ENCODE assay signal across 8 cellular contexts in genomic region chr17:74429604-74430384, GRCh38. TPM values are rescaled to one million over a fixed set of nuclear protein-coding genes. Genes with fewer than 3 reads are reported as not detected.
DNase-seq lines count a peak whose midpoint lies in the region; ATAC-seq lines count a peak whose summit lies in the region.

No MANE protein-coding gene starts in this region.

- DNase-seq in GM23248 = no peak
- peak in 1 of 2 experiments; percentile 32 for DNase-seq in SJSA1 (ENCODE audit: low read depth in 1 of 2, low spot score in 2 of 2)
- no peak for DNase-seq in stimulated activated naive B cell treated with anti-CD40 and anti-IgM and Interleukin-4, amounts not matched to agents 10 μg/mL and 1 μg/mL and 100 μg/mL, for 72 hours
- no peak for DNase-seq in NCI-H187 treated with DMSO at 0.1 percent for 48 hours (lab: John Stamatoyannopoulos, UW)
- no peak for DNase-seq in CD1c-positive myeloid dendritic cell (ENCODE audit: extremely low spot score)
- DNase-seq in HUDEP-2 (lab: John Stamatoyannopoulos, UW; ENCODE audit: unreplicated experiment in 76 of 76) = no peak

- H3K27me3 ChIP-seq in GM23248 (replicated peaks; ENCODE audit: insufficient read depth) (0 out of 2 replicates have a peak, but pooled peaks cover 4% of the 10 kb centered on the region), SJSA1 (replicated peaks) (peaks cover 15% of the 10 kb centered on the region), iPS-18a (ENCODE audit: control insufficient read depth, insufficient read depth, low read length) (peaks cover 36% of the 10 kb centered on the region)

- H3K27me3 Mint-ChIP-seq in stimulated activated naive B cell treated with anti-CD40 and anti-IgM and Interleukin-4, amounts not matched to agents 10 μg/mL and 1 μg/mL and 100 μg/mL, for 72 hours = peaks cover 37 to 54% of the 10 kb centered on the region in 2 donors

- H3K9me3 Mint-ChIP-seq in stimulated activated naive B cell treated with anti-CD40 and anti-IgM and Interleukin-4, amounts not matched to agents 10 μg/mL and 1 μg/mL and 100 μg/mL, for 72 hours = no peaks in the 10 kb centered on the region

- peaks cover 0 to 5% of the 10 kb centered on the region in 2 donors for H3K36me3 Mint-ChIP-seq in stimulated activated naive B cell treated with anti-CD40 and anti-IgM and Interleukin-4, amounts not matched to agents 10 μg/mL and 1 μg/mL and 100 μg/mL, for 72 hours

- peaks cover 25 to 47% of the 10 kb centered on the region in 2 donors for H3K4me1 Mint-ChIP-seq in stimulated activated naive B cell treated with anti-CD40 and anti-IgM and Interleukin-4, amounts not matched to agents 10 μg/mL and 1 μg/mL and 100 μg/mL, for 72 hours

- H2AFZ ChIP-seq in GM23248 = peak overlapping the region; percentile 68; the same call in 1 of the 2 replicates

- no peak overlapping the region for H3K4me3 ChIP-seq in GM23248
- peak overlapping the region; percentile 50 for H3K4me3 ChIP-seq in SJSA1
- peak overlapping the region; percentile 84 for H3K4me3 ChIP-seq in iPS-18a (ENCODE audit: low read length)

- H3K79me2 ChIP-seq in GM23248 (ENCODE audit: insufficient read depth) = no peaks in the 10 kb centered on the region

- H3K4me1 ChIP-seq in GM23248 (ENCODE audit: insufficient read depth) (0 out of 2 replicates have a peak, but pooled peaks cover 7% of the 10 kb centered on the region), SJSA1 (replicated peaks) (peaks cover 40% of the 10 kb centered on the region), iPS-18a (ENCODE audit: control insufficient read depth, low read depth, low read length) (peaks cover 32% of the 10 kb centered on the region)

- 73 to 75% methylated on average over 19 of the region's 19 CpGs for WGBS in GM23248 (ENCODE audit: low coverage in 1 of 2, low lambda C conversion rate in 2 of 2, missing lambda C conversion rate in 2 of 2), 2 experiments

- peak overlapping the region; percentile 95 for H3K27ac Mint-ChIP-seq in stimulated activated naive B cell treated with anti-CD40 and anti-IgM and Interleukin-4, amounts not matched to agents 10 μg/mL and 1 μg/mL and 100 μg/mL, for 72 hours

- no peaks in the 10 kb centered on the region for H3K9me3 ChIP-seq in GM23248 (ENCODE audit: low read depth)
- no peaks in the 10 kb centered on the region for H3K9me3 ChIP-seq in SJSA1 (replicated peaks)
- H3K9me3 ChIP-seq in iPS-18a (ENCODE audit: control insufficient read depth, low read depth, low read length) = no peaks in the 10 kb centered on the region

- H3K27ac ChIP-seq in GM23248 = no peak overlapping the region
- H3K27ac ChIP-seq in SJSA1 = peak overlapping the region; percentile 86
- H3K27ac ChIP-seq in iPS-18a (ENCODE audit: low read length) = no peak overlapping the region

- H3K9ac ChIP-seq in GM23248 (no peak overlapping the region), iPS-18a (ENCODE audit: low read length) (peak overlapping the region; percentile 26)

- no peaks in the 10 kb centered on the region for H4K20me1 ChIP-seq in GM23248 (ENCODE audit: insufficient read depth)

- no peaks in the 10 kb centered on the region for H3K9me2 ChIP-seq in GM23248 (ENCODE audit: insufficient read depth)

- H3K4me2 ChIP-seq in GM23248 (ENCODE audit: unreplicated experiment) = no peak overlapping the region

- H3K36me3 ChIP-seq in GM23248 (ENCODE audit: low read depth) = no peaks in the 10 kb centered on the region
- H3K36me3 ChIP-seq in SJSA1 = no peaks in the 10 kb centered on the region
- H3K36me3 ChIP-seq in iPS-18a (ENCODE audit: control insufficient read depth, low read depth, low read length) = no peaks in the 10 kb centered on the region

- H3F3A ChIP-seq in GM23248 (ENCODE audit: insufficient read depth) = no peaks in the 10 kb centered on the region

- peak; percentile 70 to 71 for ATAC-seq in stimulated activated naive B cell treated with anti-CD40 and anti-IgM and Interleukin-4, amounts not matched to agents 10 μg/mL and 1 μg/mL and 100 μg/mL, for 72 hours (replicated peaks)
- no peak for ATAC-seq in GM18867 (IDR thresholded peaks at IDR 0.05; ENCODE audit: unreplicated experiment)

- H3K4me3 Mint-ChIP-seq in stimulated activated naive B cell treated with anti-CD40 and anti-IgM and Interleukin-4, amounts not matched to agents 10 μg/mL and 1 μg/mL and 100 μg/mL, for 72 hours = peak overlapping the region; percentile 63 to 83

- in situ Hi-C loops in GM23248 (cut with MboI) = no loop called here

RNA-seq across cellular contexts. Expression of gene GPRC5C, which starts 2.1 kb away (rescaled TPM):
- total RNA-seq in GM23248 (2014; rRNA removed; shearing (Covaris generic)) = 0.25 and 2.7 TPM in 2 replicates
- polyA plus RNA-seq in GM23248 (2016; fragmentation: Nextera tagmentation; extraction: Ambion mirVana) = 0.95 and 1.6 TPM in 2 replicates
- total RNA-seq in SJSA1 (2014; rRNA removed; shearing (Covaris generic)) = 46.5 and 48.4 TPM in 2 replicates

RNA-seq across cellular contexts. Expression of gene CD300A, which starts 36.6 kb away (rescaled TPM):
- total RNA-seq in GM23248 (2014; rRNA removed; shearing (Covaris generic)) = not detected in 2 replicates
- polyA plus RNA-seq in GM23248 (2016; fragmentation: Nextera tagmentation; extraction: Ambion mirVana) = not detected in 2 replicates
- not detected in 2 replicates for total RNA-seq in SJSA1 (2014; rRNA removed; shearing (Covaris generic))

Comparison
In these comparisons a context has a peak if more than half of its experiments do, and no peak if none do; other contexts are left out.
1. RNA of gene GPRC5C, which starts 2.1 kb away (total RNA-seq): 46.5 to 48.4 TPM in SJSA1; 0.25 to 2.7 TPM in GM23248; every median in the first group is over 10 times any median in the second.